1 cellular context compared by ENCODE assay signal in genomic region chr13:114106991-114107685, GRCh38.
TF ChIP-seq lines count a peak whose summit lies in the region.

No MANE protein-coding gene starts in this region.

TF ChIP-seq in SK-N-SH treated with all-trans-retinoic acid at 6 μM for 48 hours, 23 proteins besides CTCF, POLR2A, EP300 and RAD21 (continued from another document):
- TF ChIP-seq CSRNP3 (CRISPR knock-in tag; IDR thresholded peaks at IDR 0.05) (no peak), TOX (CRISPR knock-in tag; IDR thresholded peaks at IDR 0.05; ENCODE audit: borderline replicate concordance) (no peak), PATZ1 (CRISPR knock-in tag; IDR thresholded peaks at IDR 0.05; ENCODE audit: borderline replicate concordance) (no peak), ZFP3 (CRISPR knock-in tag; IDR thresholded peaks at IDR 0.05) (no peak), SNAI2 (CRISPR knock-in tag; IDR thresholded peaks at IDR 0.05) (no peak), ARNTL (CRISPR knock-in tag; IDR thresholded peaks at IDR 0.05; ENCODE audit: borderline replicate concordance, low read depth) (no peak), ZNF70 (CRISPR knock-in tag; IDR thresholded peaks at IDR 0.05) (no peak), ESRRG (CRISPR knock-in tag; IDR thresholded peaks at IDR 0.05) (no peak)
